9 cellular contexts compared by ENCODE assay signal in genomic region chr13:20231839-20232555, GRCh38. TPM values are rescaled to one million over a fixed set of nuclear protein-coding genes. Genes with fewer than 3 reads are reported as not detected.
A peak's percentile ranks its signal among the peaks of the same experiment; 100 is the strongest.
DNase-seq lines count a peak whose midpoint lies in the region; ATAC-seq and TF ChIP-seq lines count a peak whose summit lies in the region.
"Had no signal": no experiment of that assay in that cellular context is flagged by ENCODE, and none has a peak within 500 bp of the region (broad histone marks: within the 10 kb centered on the region; RNA-seq: fewer than 3 reads in every experiment).

TSS of gene GJB6 (minus strand) at chr13:20232319. CDS start at chr13:20223480, 8,839 bp downstream.

- POLR2A ChIA-PET in activated CD4-positive, alpha-beta memory T cell treated with anti-CD3 and anti-CD28 coated beads for 36 hours (lab: Charles Lee): no interaction called here

- H3K9me3 Mint-ChIP-seq in activated CD4-positive, alpha-beta memory T cell treated with anti-CD3 and anti-CD28 coated beads for 36 hours: no peaks in the 10 kb centered on the region

- no peak within 1 kb of the TSS for H3K4me2 ChIP-seq in MM.1S (ENCODE audit: low read depth, low read length)

- no peak within 1 kb of the TSS for H3K27ac Mint-ChIP-seq in activated CD4-positive, alpha-beta memory T cell treated with anti-CD3 and anti-CD28 coated beads for 36 hours

- no peak for TF ChIP-seq CTCF in MM.1S (IDR thresholded peaks at IDR 0.05; ENCODE audit: low read length)

- no peaks in the 10 kb centered on the region for H4K20me1 ChIP-seq in MM.1S (ENCODE audit: insufficient read depth, low read length)

- CTCF ChIA-PET in activated CD4-positive, alpha-beta memory T cell treated with anti-CD3 and anti-CD28 coated beads for 36 hours (lab: Charles Lee): no interaction called here

- peaks cover 38% of the 10 kb centered on the region for H3K27me3 Mint-ChIP-seq in activated CD4-positive, alpha-beta memory T cell treated with anti-CD3 and anti-CD28 coated beads for 36 hours

- H3K4me1 Mint-ChIP-seq in activated CD4-positive, alpha-beta memory T cell treated with anti-CD3 and anti-CD28 coated beads for 36 hours (ENCODE audit: low read depth): peaks cover 8% of the 10 kb centered on the region

- ATAC-seq in GM21619 (IDR thresholded peaks at IDR 0.05; ENCODE audit: unreplicated experiment): no peak

- intact Hi-C loops in activated CD4-positive, alpha-beta memory T cell treated with anti-CD3 and anti-CD28 coated beads for 36 hours (cut with micrococcal nuclease): no loop called here

- H3K9ac ChIP-seq in MM.1S (ENCODE audit: low read length): no peak within 1 kb of the TSS

- no peak within 1 kb of the TSS for H3K27ac ChIP-seq in MM.1S (ENCODE audit: low read length)
- H3K27ac ChIP-seq: epithelial cell of prostate had no signal

- no peak within 1 kb of the TSS for H3K4me3 ChIP-seq in MM.1S (ENCODE audit: low read length)

- H2AFZ ChIP-seq in MM.1S (ENCODE audit: low read length): no peak within 1 kb of the TSS

- peak; percentile 32 for DNase-seq in GM19238 (ENCODE audit: insufficient read length, low spot score)
- DNase-seq in activated CD4-positive, alpha-beta memory T cell treated with anti-CD3 and anti-CD28 coated beads for 36 hours: peak; percentile 36
- DNase-seq in germinal center (ENCODE audit: low spot score): peak; percentile 9
- peak; percentile 47 for DNase-seq in retina
- no peak for DNase-seq in NCI-H2227 (lab: John Stamatoyannopoulos, UW; ENCODE audit: unreplicated experiment)
- no peak for DNase-seq in NCI-H2029 (lab: John Stamatoyannopoulos, UW)
- DNase-seq in MM.1S: no peak

- H3K4me1 ChIP-seq in MM.1S (ENCODE audit: low read length): no peaks in the 10 kb centered on the region

- H3K36me3 Mint-ChIP-seq in activated CD4-positive, alpha-beta memory T cell treated with anti-CD3 and anti-CD28 coated beads for 36 hours: no peaks in the 10 kb centered on the region

- no peaks in the 10 kb centered on the region for H3K79me2 ChIP-seq in MM.1S (ENCODE audit: low read length)

- no peaks in the 10 kb centered on the region for H3K36me3 ChIP-seq in MM.1S (replicated peaks; ENCODE audit: insufficient read depth, low read length)

- H3K9me3 ChIP-seq in MM.1S (replicated peaks; ENCODE audit: insufficient read depth, low read length): no peaks in the 10 kb centered on the region

- no peaks in the 10 kb centered on the region for H3K9me2 ChIP-seq in MM.1S (replicated peaks; ENCODE audit: insufficient read depth, low read length)

- H3F3A ChIP-seq in MM.1S (ENCODE audit: insufficient read depth, low read length): no peaks in the 10 kb centered on the region

- H3K27me3 ChIP-seq in MM.1S (replicated peaks; ENCODE audit: insufficient read depth, low read length): no peaks in the 10 kb centered on the region

- H3K4me3 Mint-ChIP-seq in activated CD4-positive, alpha-beta memory T cell treated with anti-CD3 and anti-CD28 coated beads for 36 hours: peak within 1 kb of the TSS; percentile 73

RNA-seq across cellular contexts. Expression of gene GJB6, which starts in this region (rescaled TPM):
- total RNA-seq in activated CD4-positive, alpha-beta memory T cell treated with anti-CD3 and anti-CD28 coated beads for 36 hours: 1 to 10 TPM; 1.9 to 2.4 TPM

Comparison
In these comparisons a context has a peak if more than half of its experiments do, and no peak if none do; other contexts are left out.
1. DNase-seq: peak in GM19238 (single experiment), activated CD4-positive, alpha-beta memory T cell treated with anti-CD3 and anti-CD28 coated beads for 36 hours (single experiment), germinal center (single experiment) and retina (single experiment); none in NCI-H2227 (single experiment), NCI-H2029 (single experiment) and MM.1S (single experiment).